In genomic region chr11:77819921-77820564, GRCh38 we compare ENCODE assay signal across 1 cellular context.
TF ChIP-seq lines count a peak whose summit lies in the region.

No MANE protein-coding gene starts in this region.

TF ChIP-seq in HEK293, 187 proteins besides CTCF, POLR2A, EP300 and RAD21 (continued from another document and continues in another):
- TF ChIP-seq ZNF518A (tag by site-specific recombination; conservative IDR thresholded peaks at IDR 0.05; ENCODE audit: low read depth) (no peak), ZNF19 (tag by site-specific recombination; IDR thresholded peaks at IDR 0.05; ENCODE audit: low read depth) (no peak), OSR2 (tag by site-specific recombination; IDR thresholded peaks at IDR 0.05) (no peak), ZNF521 (tag by site-specific recombination; IDR thresholded peaks at IDR 0.05) (no peak), KLF17 (tag by site-specific recombination; IDR thresholded peaks at IDR 0.05) (0 out of 2 replicates have a peak, but pooled peaks have one; percentile 14), ZNF214 (tag by site-specific recombination; IDR thresholded peaks at IDR 0.05; ENCODE audit: borderline replicate concordance) (no peak), HIC1 (tag by site-specific recombination; IDR thresholded peaks at IDR 0.05) (no peak), ZNF776 (tag by site-specific recombination; IDR thresholded peaks at IDR 0.05; ENCODE audit: borderline replicate concordance) (no peak), ZNF785 (tag by site-specific recombination; IDR thresholded peaks at IDR 0.05) (no peak), ZNF302 (tag by site-specific recombination; IDR thresholded peaks at IDR 0.05; ENCODE audit: low read depth) (no peak), ZNF341 (tag by site-specific recombination; IDR thresholded peaks at IDR 0.05; ENCODE audit: low read depth) (peak; percentile 97), ZNF426 (tag by site-specific recombination; IDR thresholded peaks at IDR 0.05) (no peak), ZNF112 (tag by site-specific recombination; IDR thresholded peaks at IDR 0.05) (no peak), ZNF146 (tag by site-specific recombination; IDR thresholded peaks at IDR 0.05) (no peak), ZSCAN23 (tag by site-specific recombination; IDR thresholded peaks at IDR 0.05) (no peak), GFI1B (tag by site-specific recombination; IDR thresholded peaks at IDR 0.05) (no peak), ZNF169 (tag by site-specific recombination; IDR thresholded peaks at IDR 0.05) (no peak), ZNF23 (tag by site-specific recombination; IDR thresholded peaks at IDR 0.05; ENCODE audit: borderline replicate concordance) (no peak), ZNF626 (tag by site-specific recombination; IDR thresholded peaks at IDR 0.05) (no peak), ZNF24 (tag by site-specific recombination; IDR thresholded peaks at IDR 0.05) (no peak), ZNF610 (tag by site-specific recombination; IDR thresholded peaks at IDR 0.05; ENCODE audit: borderline replicate concordance) (0 out of 2 replicates have a peak, but pooled peaks have one; percentile 16), YY2 (tag by site-specific recombination; IDR thresholded peaks at IDR 0.05) (no peak), ZNF324 (tag by site-specific recombination; IDR thresholded peaks at IDR 0.05) (no peak), HOXC10 (CRISPR knock-in tag; IDR thresholded peaks at IDR 0.05) (no peak), KLF16 (tag by site-specific recombination; IDR thresholded peaks at IDR 0.05) (no peak), ELK4 (IDR thresholded peaks at IDR 0.05; ENCODE audit: borderline replicate concordance, low read depth, low read length) (no peak), ZNF621 (tag by site-specific recombination; IDR thresholded peaks at IDR 0.05) (no peak), ZNF416 (tag by site-specific recombination; IDR thresholded peaks at IDR 0.05) (no peak), PRDM2 (tag by site-specific recombination; IDR thresholded peaks at IDR 0.05; ENCODE audit: borderline replicate concordance) (no peak), SP3 (tag by site-specific recombination; IDR thresholded peaks at IDR 0.05) (peak; percentile 72), ZNF292 (tag by site-specific recombination; IDR thresholded peaks at IDR 0.05; ENCODE audit: borderline replicate concordance, low read depth) (no peak), ZBTB20 (tag by site-specific recombination; IDR thresholded peaks at IDR 0.05) (no peak), OVOL3 (tag by site-specific recombination; IDR thresholded peaks at IDR 0.05) (no peak), ZNF10 (tag by site-specific recombination; IDR thresholded peaks at IDR 0.05) (no peak; the same call in 1 of the 2 replicates), ZSCAN18 (tag by site-specific recombination; IDR thresholded peaks at IDR 0.05) (no peak), MEIS1 (CRISPR knock-in tag; IDR thresholded peaks at IDR 0.05; ENCODE audit: borderline replicate concordance) (no peak)
- TF ChIP-seq, protein P1, sequence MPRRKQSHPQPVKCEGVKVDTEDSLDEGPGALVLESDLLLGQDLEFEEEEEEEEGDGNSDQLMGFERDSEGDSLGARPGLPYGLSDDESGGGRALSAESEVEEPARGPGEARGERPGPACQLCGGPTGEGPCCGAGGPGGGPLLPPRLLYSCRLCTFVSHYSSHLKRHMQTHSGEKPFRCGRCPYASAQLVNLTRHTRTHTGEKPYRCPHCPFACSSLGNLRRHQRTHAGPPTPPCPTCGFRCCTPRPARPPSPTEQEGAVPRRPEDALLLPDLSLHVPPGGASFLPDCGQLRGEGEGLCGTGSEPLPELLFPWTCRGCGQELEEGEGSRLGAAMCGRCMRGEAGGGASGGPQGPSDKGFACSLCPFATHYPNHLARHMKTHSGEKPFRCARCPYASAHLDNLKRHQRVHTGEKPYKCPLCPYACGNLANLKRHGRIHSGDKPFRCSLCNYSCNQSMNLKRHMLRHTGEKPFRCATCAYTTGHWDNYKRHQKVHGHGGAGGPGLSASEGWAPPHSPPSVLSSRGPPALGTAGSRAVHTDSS (tag by site-specific recombination; IDR thresholded peaks at IDR 0.05): no peak
- TF ChIP-seq, protein P2, sequence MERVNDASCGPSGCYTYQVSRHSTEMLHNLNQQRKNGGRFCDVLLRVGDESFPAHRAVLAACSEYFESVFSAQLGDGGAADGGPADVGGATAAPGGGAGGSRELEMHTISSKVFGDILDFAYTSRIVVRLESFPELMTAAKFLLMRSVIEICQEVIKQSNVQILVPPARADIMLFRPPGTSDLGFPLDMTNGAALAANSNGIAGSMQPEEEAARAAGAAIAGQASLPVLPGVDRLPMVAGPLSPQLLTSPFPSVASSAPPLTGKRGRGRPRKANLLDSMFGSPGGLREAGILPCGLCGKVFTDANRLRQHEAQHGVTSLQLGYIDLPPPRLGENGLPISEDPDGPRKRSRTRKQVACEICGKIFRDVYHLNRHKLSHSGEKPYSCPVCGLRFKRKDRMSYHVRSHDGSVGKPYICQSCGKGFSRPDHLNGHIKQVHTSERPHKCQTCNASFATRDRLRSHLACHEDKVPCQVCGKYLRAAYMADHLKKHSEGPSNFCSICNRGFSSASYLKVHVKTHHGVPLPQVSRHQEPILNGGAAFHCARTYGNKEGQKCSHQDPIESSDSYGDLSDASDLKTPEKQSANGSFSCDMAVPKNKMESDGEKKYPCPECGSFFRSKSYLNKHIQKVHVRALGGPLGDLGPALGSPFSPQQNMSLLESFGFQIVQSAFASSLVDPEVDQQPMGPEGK (tag by site-specific recombination; IDR thresholded peaks at IDR 0.05): peak; percentile 90
- TF ChIP-seq, protein P3, sequence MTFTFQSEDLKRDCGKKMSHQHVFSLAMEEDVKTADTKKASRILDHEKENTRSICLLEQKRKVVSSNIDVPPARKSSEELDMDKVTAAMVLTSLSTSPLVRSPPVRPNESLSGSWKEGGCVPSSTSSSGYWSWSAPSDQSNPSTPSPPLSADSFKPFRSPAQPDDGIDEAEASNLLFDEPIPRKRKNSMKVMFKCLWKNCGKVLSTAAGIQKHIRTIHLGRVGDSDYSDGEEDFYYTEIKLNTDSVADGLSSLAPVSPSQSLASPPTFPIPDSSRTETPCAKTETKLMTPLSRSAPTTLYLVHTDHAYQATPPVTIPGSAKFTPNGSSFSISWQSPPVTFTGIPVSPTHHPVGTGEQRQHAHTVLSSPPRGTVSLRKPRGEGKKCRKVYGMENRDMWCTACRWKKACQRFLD (tag by site-specific recombination; IDR thresholded peaks at IDR 0.05): no peak
